1 cellular context compared by ENCODE assay signal in the genomic region with DNA sequence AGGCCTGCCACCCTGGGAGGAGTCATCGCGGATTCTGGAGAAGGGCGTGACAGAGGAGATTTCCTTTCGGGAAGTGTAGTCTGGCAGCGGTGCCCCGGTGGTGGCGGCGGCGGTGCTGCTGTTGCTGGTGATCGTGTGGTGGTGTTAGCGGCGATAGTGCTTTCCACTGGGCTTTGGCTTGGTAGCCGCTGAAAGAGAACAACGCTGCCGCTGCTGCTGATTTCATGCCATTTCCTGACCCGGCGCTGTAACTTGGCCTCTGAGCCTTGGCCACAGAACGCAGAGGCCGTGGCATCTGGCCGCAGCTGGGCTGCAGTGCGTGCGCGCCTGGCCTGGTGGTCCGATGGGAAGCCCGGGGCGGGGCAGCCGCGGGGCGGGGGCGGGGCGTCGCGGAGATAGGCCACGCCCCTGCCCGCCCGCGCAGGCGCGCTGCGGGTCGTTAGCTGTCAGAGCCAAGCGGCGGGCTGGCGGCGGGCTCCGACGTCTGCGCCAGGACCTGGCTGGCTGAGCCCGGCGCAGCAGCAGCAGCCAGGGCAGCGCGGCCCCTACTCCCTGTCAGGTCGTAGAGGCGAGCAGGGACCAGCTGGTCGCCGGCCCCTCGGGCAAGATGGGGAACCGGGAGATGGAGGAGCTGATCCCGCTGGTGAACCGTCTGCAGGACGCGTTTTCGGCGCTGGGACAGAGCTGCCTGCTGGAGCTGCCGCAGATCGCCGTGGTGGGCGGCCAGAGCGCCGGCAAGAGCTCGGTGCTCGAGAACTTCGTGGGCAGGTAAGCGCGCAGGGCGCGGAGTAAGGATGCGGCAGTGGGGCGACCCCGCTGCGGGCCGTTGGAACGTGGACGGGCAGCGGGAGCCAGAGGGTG.
A peak's percentile ranks its signal among the peaks of the same experiment; 100 is the strongest.
TF ChIP-seq lines count a peak whose summit lies in the region.

TSS of gene DNM3 (plus strand) at position 449 of the 861 bp plus-strand sequence. CDS start at position 608, 159 bp downstream.

TF ChIP-seq in HEK293, 187 proteins besides CTCF, POLR2A, EP300 and RAD21 (continued from another document and continues in another):
- TF ChIP-seq ZNF132 (tag by site-specific recombination; IDR thresholded peaks at IDR 0.05; ENCODE audit: borderline replicate concordance) = no peak
- TF ChIP-seq ZNF521 (tag by site-specific recombination; IDR thresholded peaks at IDR 0.05) = no peak
- no peak for TF ChIP-seq HOXD13 (CRISPR knock-in tag; IDR thresholded peaks at IDR 0.05; ENCODE audit: borderline replicate concordance)
- peak; percentile 72 for TF ChIP-seq SCRT2 (tag by site-specific recombination; IDR thresholded peaks at IDR 0.05)
- no peak for TF ChIP-seq ZNF362 (tag by site-specific recombination; IDR thresholded peaks at IDR 0.05)
- TF ChIP-seq GLIS2 (tag by site-specific recombination; IDR thresholded peaks at IDR 0.05) = no peak
- TF ChIP-seq KLF1 (tag by site-specific recombination; IDR thresholded peaks at IDR 0.05) = peak; percentile 87
- no peak for TF ChIP-seq ZFP3 (tag by site-specific recombination; IDR thresholded peaks at IDR 0.05; ENCODE audit: low read depth)
- TF ChIP-seq ZNF692 (tag by site-specific recombination; IDR thresholded peaks at IDR 0.05) = peak; percentile 54; the same call in 1 of the 2 replicates
- TF ChIP-seq, protein P1, sequence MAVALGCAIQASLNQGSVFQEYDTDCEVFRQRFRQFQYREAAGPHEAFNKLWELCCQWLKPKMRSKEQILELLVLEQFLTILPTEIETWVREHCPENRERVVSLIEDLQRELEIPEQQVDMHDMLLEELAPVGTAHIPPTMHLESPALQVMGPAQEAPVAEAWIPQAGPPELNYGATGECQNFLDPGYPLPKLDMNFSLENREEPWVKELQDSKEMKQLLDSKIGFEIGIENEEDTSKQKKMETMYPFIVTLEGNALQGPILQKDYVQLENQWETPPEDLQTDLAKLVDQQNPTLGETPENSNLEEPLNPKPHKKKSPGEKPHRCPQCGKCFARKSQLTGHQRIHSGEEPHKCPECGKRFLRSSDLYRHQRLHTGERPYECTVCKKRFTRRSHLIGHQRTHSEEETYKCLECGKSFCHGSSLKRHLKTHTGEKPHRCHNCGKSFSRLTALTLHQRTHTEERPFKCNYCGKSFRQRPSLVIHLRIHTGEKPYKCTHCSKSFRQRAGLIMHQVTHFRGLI (tag by site-specific recombination; IDR thresholded peaks at IDR 0.05) = peak; percentile 42; the same call in 1 of the 2 replicates
- TF ChIP-seq, protein P2, sequence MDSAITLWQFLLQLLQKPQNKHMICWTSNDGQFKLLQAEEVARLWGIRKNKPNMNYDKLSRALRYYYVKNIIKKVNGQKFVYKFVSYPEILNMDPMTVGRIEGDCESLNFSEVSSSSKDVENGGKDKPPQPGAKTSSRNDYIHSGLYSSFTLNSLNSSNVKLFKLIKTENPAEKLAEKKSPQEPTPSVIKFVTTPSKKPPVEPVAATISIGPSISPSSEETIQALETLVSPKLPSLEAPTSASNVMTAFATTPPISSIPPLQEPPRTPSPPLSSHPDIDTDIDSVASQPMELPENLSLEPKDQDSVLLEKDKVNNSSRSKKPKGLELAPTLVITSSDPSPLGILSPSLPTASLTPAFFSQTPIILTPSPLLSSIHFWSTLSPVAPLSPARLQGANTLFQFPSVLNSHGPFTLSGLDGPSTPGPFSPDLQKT (IDR thresholded peaks at IDR 0.05; ENCODE audit: borderline replicate concordance, low read depth, low read length) = no peak
- TF ChIP-seq ZNF621 (tag by site-specific recombination; IDR thresholded peaks at IDR 0.05) = no peak
- TF ChIP-seq ZNF501 (tag by site-specific recombination; IDR thresholded peaks at IDR 0.05) = peak; percentile 71
- TF ChIP-seq ZNF624 (tag by site-specific recombination; IDR thresholded peaks at IDR 0.05) = no peak
- TF ChIP-seq ZNF280C (tag by site-specific recombination; IDR thresholded peaks at IDR 0.05) = no peak
- TF ChIP-seq ZNF10 (tag by site-specific recombination; IDR thresholded peaks at IDR 0.05) = peak; percentile 22; the same call in 1 of the 2 replicates
- peak; percentile 59 for TF ChIP-seq SP7 (tag by site-specific recombination; IDR thresholded peaks at IDR 0.05)
- peak; percentile 31; the same call in 1 of the 2 replicates for TF ChIP-seq ZNF335 (tag by site-specific recombination; conservative IDR thresholded peaks at IDR 0.05)
- TF ChIP-seq ZNF639 (tag by site-specific recombination; IDR thresholded peaks at IDR 0.05) = no peak
- TF ChIP-seq, protein P3, sequence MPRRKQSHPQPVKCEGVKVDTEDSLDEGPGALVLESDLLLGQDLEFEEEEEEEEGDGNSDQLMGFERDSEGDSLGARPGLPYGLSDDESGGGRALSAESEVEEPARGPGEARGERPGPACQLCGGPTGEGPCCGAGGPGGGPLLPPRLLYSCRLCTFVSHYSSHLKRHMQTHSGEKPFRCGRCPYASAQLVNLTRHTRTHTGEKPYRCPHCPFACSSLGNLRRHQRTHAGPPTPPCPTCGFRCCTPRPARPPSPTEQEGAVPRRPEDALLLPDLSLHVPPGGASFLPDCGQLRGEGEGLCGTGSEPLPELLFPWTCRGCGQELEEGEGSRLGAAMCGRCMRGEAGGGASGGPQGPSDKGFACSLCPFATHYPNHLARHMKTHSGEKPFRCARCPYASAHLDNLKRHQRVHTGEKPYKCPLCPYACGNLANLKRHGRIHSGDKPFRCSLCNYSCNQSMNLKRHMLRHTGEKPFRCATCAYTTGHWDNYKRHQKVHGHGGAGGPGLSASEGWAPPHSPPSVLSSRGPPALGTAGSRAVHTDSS (tag by site-specific recombination; IDR thresholded peaks at IDR 0.05) = no peak
- no peak for TF ChIP-seq ZNF558 (tag by site-specific recombination; IDR thresholded peaks at IDR 0.05)
- TF ChIP-seq ZNF785 (tag by site-specific recombination; IDR thresholded peaks at IDR 0.05) = no peak
- TF ChIP-seq MEIS1 (CRISPR knock-in tag; IDR thresholded peaks at IDR 0.05; ENCODE audit: borderline replicate concordance) = no peak
- no peak for TF ChIP-seq TSHZ1 (tag by site-specific recombination; IDR thresholded peaks at IDR 0.05; ENCODE audit: borderline replicate concordance)
- no peak for TF ChIP-seq PRDM2 (tag by site-specific recombination; IDR thresholded peaks at IDR 0.05; ENCODE audit: borderline replicate concordance)
- TF ChIP-seq, protein P4, sequence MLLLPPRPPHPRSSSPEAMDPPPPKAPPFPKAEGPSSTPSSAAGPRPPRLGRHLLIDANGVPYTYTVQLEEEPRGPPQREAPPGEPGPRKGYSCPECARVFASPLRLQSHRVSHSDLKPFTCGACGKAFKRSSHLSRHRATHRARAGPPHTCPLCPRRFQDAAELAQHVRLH (tag by site-specific recombination; IDR thresholded peaks at IDR 0.05) = no peak
- TF ChIP-seq ZBTB20 (tag by site-specific recombination; IDR thresholded peaks at IDR 0.05) = peak; percentile 37
- TF ChIP-seq ZNF311 (tag by site-specific recombination; IDR thresholded peaks at IDR 0.05; ENCODE audit: borderline replicate concordance) = no peak
- peak; percentile 68; the same call in 1 of the 2 replicates for TF ChIP-seq ZNF76 (tag by site-specific recombination; IDR thresholded peaks at IDR 0.05; ENCODE audit: borderline replicate concordance, low read depth)
- no peak for TF ChIP-seq MZF1 (tag by site-specific recombination; IDR thresholded peaks at IDR 0.05; ENCODE audit: borderline replicate concordance)
